ENCODE assay signal across 8 cellular contexts in genomic region chr15:68829068-68829467, GRCh38. TPM values are rescaled to one million over a fixed set of nuclear protein-coding genes. Genes with fewer than 3 reads are reported as not detected.
DNase-seq lines count a peak whose midpoint lies in the region; ATAC-seq, FAIRE-seq and TF ChIP-seq lines count a peak whose summit lies in the region.

No MANE protein-coding gene starts in this region.

- H3K27ac ChIP-seq in RWPE2 (ENCODE audit: poor library complexity, severe bottlenecking) (no peak overlapping the region), gastrocnemius medialis (no peak overlapping the region)

- H3K27me3 ChIP-seq in BJ (ENCODE audit: control insufficient read depth, insufficient read depth, low read length) = peaks cover 5% of the 10 kb centered on the region; the same call in 1 of the 2 replicates
- peaks cover 3% of the 10 kb centered on the region for H3K27me3 ChIP-seq in RWPE2 (ENCODE audit: insufficient read depth, poor library complexity, severe bottlenecking)
- peaks cover 0 to 8% (median 7%) of the 10 kb centered on the region in 3 donors for H3K27me3 ChIP-seq in gastrocnemius medialis

- TF ChIP-seq CTCF in BJ (IDR thresholded peaks at IDR 0.05; ENCODE audit: insufficient read depth, low read depth, low read length) = peak; percentile 17; the same call in 1 of the 2 replicates
- TF ChIP-seq CTCF in RWPE2 (IDR thresholded peaks at IDR 0.05; ENCODE audit: poor library complexity, severe bottlenecking) = peak; percentile 65
- TF ChIP-seq CTCF in gastrocnemius medialis (IDR thresholded peaks at IDR 0.05 in 4 of 5, conservative IDR thresholded peaks at IDR 0.05 in 1 of 5) = peak; percentile 8 to 61 (median 47)
- TF ChIP-seq CTCF in progenitor cell of endocrine pancreas (IDR thresholded peaks at IDR 0.05; ENCODE audit: unreplicated experiment) = no peak

- in situ Hi-C loops in gastrocnemius medialis (cut with MboI; ENCODE audit: low sequenced_read_pairs in 4 of 4) = no loop called here

- POLR2A ChIA-PET in BJ (lab: Charles Lee) = no interaction called here

- no peak overlapping the region for H3K4me3 Mint-ChIP-seq in progenitor cell of endocrine pancreas (ENCODE audit: low read depth)

- no peak overlapping the region for H3K4me3 ChIP-seq in BJ (ENCODE audit: low read depth, low read length)
- H3K4me3 ChIP-seq in RWPE2 (ENCODE audit: severe bottlenecking) = no peak overlapping the region
- no peak overlapping the region for H3K4me3 ChIP-seq in gastrocnemius medialis

- FAIRE-seq in frontal cortex (lab: Jason Lieb, UNC) = peak; percentile 50

- H3K36me3 ChIP-seq in BJ (ENCODE audit: control insufficient read depth, insufficient read depth, low read length) (no peaks in the 10 kb centered on the region), RWPE2 (ENCODE audit: low read depth) (no peaks in the 10 kb centered on the region), gastrocnemius medialis (no peaks in the 10 kb centered on the region)

- DNase-seq in BJ (ENCODE audit: low read depth) = no peak
- DNase-seq in RWPE2 (ENCODE audit: low spot score) = no peak
- peak in 1 of 2 donors; percentile 48 for DNase-seq in frontal cortex (ENCODE audit: low spot score in 2 of 2)
- DNase-seq in gastrocnemius medialis = no peak
- no peak for DNase-seq in progenitor cell of endocrine pancreas (ENCODE audit: low spot score, unreplicated experiment)
- DNase-seq in activated CD8-positive, alpha-beta memory T cell treated with anti-CD3 and anti-CD28 coated beads, Interleukin-2, amount 50 U/mL, for 48 hours = no peak

- H3K4me1 Mint-ChIP-seq in progenitor cell of endocrine pancreas (ENCODE audit: low read depth) = no peaks in the 10 kb centered on the region

- H3K36me3 Mint-ChIP-seq in progenitor cell of endocrine pancreas (ENCODE audit: insufficient read depth) = no peaks in the 10 kb centered on the region

- H3K27ac Mint-ChIP-seq in progenitor cell of endocrine pancreas = no peak overlapping the region

- peaks cover 6% of the 10 kb centered on the region for H3K27me3 Mint-ChIP-seq in progenitor cell of endocrine pancreas

- no peaks in the 10 kb centered on the region for H3K9me3 ChIP-seq in RWPE2 (ENCODE audit: severe bottlenecking)
- H3K9me3 ChIP-seq in gastrocnemius medialis = no peaks in the 10 kb centered on the region

- no peaks in the 10 kb centered on the region for H3K9me3 Mint-ChIP-seq in progenitor cell of endocrine pancreas (ENCODE audit: low read depth)

- CTCF ChIA-PET in BJ (lab: Yijun Ruan, JAX) = interaction anchor here (1.1 kb wide), 2 partner anchors 99 to 270 kb away, joined by 3 to 4 read pairs; no protein-coding TSS in a partner anchor

- intact Hi-C loops in gastrocnemius medialis (cut with DNase I; ENCODE audit: low total_unique reads) = loop anchor here (1.0 to 5.0 kb wide), 2 partner anchors 46 to 97 kb away; no protein-coding TSS in a partner anchor

- no peak for TF ChIP-seq POLR2A in gastrocnemius medialis (IDR thresholded peaks at IDR 0.05)

- ATAC-seq in GM19351 (IDR thresholded peaks at IDR 0.05; ENCODE audit: unreplicated experiment) = peak; percentile 49
- ATAC-seq in RWPE2 (ENCODE audit: low read depth) = peak; percentile 68
- peak; percentile 60 to 62 for ATAC-seq in gastrocnemius medialis
- no peak for ATAC-seq in GM21825 (IDR thresholded peaks at IDR 0.05; ENCODE audit: unreplicated experiment)

- H3K4me1 ChIP-seq in RWPE2 (ENCODE audit: insufficient read depth, poor library complexity, severe bottlenecking) = no peaks in the 10 kb centered on the region
- H3K4me1 ChIP-seq in gastrocnemius medialis = no peaks in the 10 kb centered on the region

RNA-seq across cellular contexts. Expression of gene ANP32A, which starts 8.4 kb away (rescaled TPM):
- 36.2 and 60.3 TPM in 2 replicates for polyA plus RNA-seq in BJ (2011; rRNA removed)
- polyA minus RNA-seq in BJ (2011; rRNA and poly(A)+ RNA removed) = 16.6 and 22.4 TPM in 2 replicates
- total RNA-seq in frontal cortex = 104 TPM
- 10 to 100 TPM; 27.1 to 55.8 (median 50.6) TPM for total RNA-seq in gastrocnemius medialis
- 263 and 279 TPM in 2 replicates for total RNA-seq in progenitor cell of endocrine pancreas
